10 cellular contexts compared by ENCODE assay signal in genomic region chr10:113932854-113933253, GRCh38.
"Had no signal": no experiment of that assay in that cellular context is flagged by ENCODE, and none has a peak within 500 bp of the region (broad histone marks: within the 10 kb centered on the region; RNA-seq: fewer than 3 reads in every experiment).

No MANE protein-coding gene starts in this region.

- H3K4me3 ChIP-seq: GM23248, HAP-1 had no signal

- FAIRE-seq: H1, H54 had no signal

- H2AFZ ChIP-seq: GM23248 had no signal

- H3K9me3 ChIP-seq: HAP-1 had no signal

- H3K4me1 ChIP-seq: HAP-1 had no signal

- ATAC-seq: HCT116 had no signal

- DNase-seq: GM23248, GOT3, H7, H9, HCEC 1CT, HFFc6 had no signal

- H3K9ac ChIP-seq: GM23248 had no signal

- H3K36me3 ChIP-seq: HAP-1 had no signal

- H3K27ac Mint-ChIP-seq: H9, HFFc6 had no signal

- H3K27ac ChIP-seq: GM23248 had no signal

- H3K4me3 Mint-ChIP-seq: H9, HFFc6 had no signal

- H3K9me3 Mint-ChIP-seq: H9, HFFc6 had no signal

- H3K4me1 Mint-ChIP-seq: H9 had no signal
